In the genomic region with DNA sequence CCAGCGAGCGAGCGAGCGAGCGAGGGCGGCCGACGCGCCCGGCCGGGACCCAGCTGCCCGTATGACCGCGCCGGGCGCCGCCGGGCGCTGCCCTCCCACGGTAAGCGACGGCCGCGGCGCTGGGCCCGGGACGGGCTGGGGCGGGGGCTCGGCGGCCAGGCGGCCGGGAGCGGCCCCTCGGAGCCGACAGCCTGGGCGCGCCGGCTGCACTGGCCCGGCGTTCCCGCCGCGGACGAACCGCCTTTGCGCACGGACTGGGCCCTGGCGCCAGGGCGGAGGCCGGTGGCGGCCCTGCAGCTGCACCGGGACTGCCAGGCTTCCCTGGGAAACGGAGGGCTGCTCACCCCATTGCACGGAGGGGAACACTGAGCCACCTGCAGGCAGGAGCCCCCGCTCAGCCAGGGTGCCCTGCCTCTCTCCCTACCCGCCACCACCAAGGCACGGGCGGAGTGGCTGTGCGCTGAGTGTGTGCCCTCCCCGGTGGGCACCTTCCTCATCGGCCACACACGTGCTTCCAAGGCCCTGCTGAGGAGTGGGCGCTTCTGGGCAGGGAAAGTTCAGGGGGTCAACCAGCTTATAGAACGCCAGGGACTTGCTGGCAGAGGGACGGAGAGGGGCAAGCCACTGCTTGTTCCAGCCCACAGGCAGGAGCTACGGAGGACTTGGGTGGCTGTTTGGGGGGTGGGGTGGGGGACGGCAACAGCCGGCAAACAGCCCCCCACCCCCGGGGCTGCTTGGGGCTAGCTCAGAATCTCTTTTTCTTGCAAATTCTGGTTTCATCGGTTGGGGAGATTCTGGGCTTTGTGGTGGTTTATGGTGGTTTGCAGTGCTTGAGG, we compare ENCODE assay signal across 8 cellular contexts. TPM values are rescaled to one million over a fixed set of nuclear protein-coding genes. Genes with fewer than 3 reads are reported as not detected.
A peak's percentile ranks its signal among the peaks of the same experiment; 100 is the strongest.
DNase-seq lines count a peak whose midpoint lies in the region; ATAC-seq lines count a peak whose summit lies in the region.

No MANE protein-coding gene starts in this region.

- peak overlapping the region; percentile 92 for H3K27ac Mint-ChIP-seq in stimulated activated memory B cell treated with anti-CD40 and anti-IgM and Interleukin-4, amounts not matched to agents 10 μg/mL and 1 μg/mL and 100 μg/mL, for 72 hours

- no peaks in the 10 kb centered on the region; the same call in 1 of the 2 replicates for H3K4me1 ChIP-seq in ES-I3 (ENCODE audit: insufficient read depth, low read length)

- ATAC-seq in stimulated activated memory B cell treated with anti-CD40 and anti-IgM and Interleukin-4, amounts not matched to agents 10 μg/mL and 1 μg/mL and 100 μg/mL, for 72 hours = peak; percentile 31
- ATAC-seq in HG03280 (IDR thresholded peaks at IDR 0.05; ENCODE audit: unreplicated experiment) = no peak

- no peaks in the 10 kb centered on the region for H3K9me3 Mint-ChIP-seq in stimulated activated memory B cell treated with anti-CD40 and anti-IgM and Interleukin-4, amounts not matched to agents 10 μg/mL and 1 μg/mL and 100 μg/mL, for 72 hours

- H3K36me3 ChIP-seq in ES-I3 (ENCODE audit: insufficient read depth, low read length) = no peaks in the 10 kb centered on the region

- peak overlapping the region; percentile 40 for H3K27ac ChIP-seq in adipose tissue (ENCODE audit: low read depth, low read length)

- 2 to 8% (median 3%) methylated on average over 36 to 70 of the region's 70 CpGs for WGBS in adipose tissue, 3 donors

- H3K9me3 ChIP-seq in ES-I3 (ENCODE audit: control insufficient read depth, insufficient read depth, low read length) = no peaks in the 10 kb centered on the region

- H3K4me3 Mint-ChIP-seq in stimulated activated memory B cell treated with anti-CD40 and anti-IgM and Interleukin-4, amounts not matched to agents 10 μg/mL and 1 μg/mL and 100 μg/mL, for 72 hours = peak overlapping the region; percentile 82

- peak overlapping the region; percentile 70 for H3K9ac ChIP-seq in ES-I3 (ENCODE audit: low read depth, low read length)

- H3K27me3 Mint-ChIP-seq in stimulated activated memory B cell treated with anti-CD40 and anti-IgM and Interleukin-4, amounts not matched to agents 10 μg/mL and 1 μg/mL and 100 μg/mL, for 72 hours = peaks cover 10% of the 10 kb centered on the region

- no peak for DNase-seq in Jurkat, Clone E6-1 (ENCODE audit: low read depth, low spot score)
- peak; percentile 59 for DNase-seq in iPS-NIHi7 (ENCODE audit: extremely low spot score)
- no peak for DNase-seq in midbrain (lab: John Stamatoyannopoulos, UW)
- no peak for DNase-seq in NOMO-1 treated with dmso at 0.1 percent for 144 hours (lab: John Stamatoyannopoulos, UW; ENCODE audit: unreplicated experiment)

- peak overlapping the region; percentile 46 for H3K4me3 ChIP-seq in Jurkat, Clone E6-1 (ENCODE audit: low read length)

- H3K4me1 Mint-ChIP-seq in stimulated activated memory B cell treated with anti-CD40 and anti-IgM and Interleukin-4, amounts not matched to agents 10 μg/mL and 1 μg/mL and 100 μg/mL, for 72 hours = peaks cover 70% of the 10 kb centered on the region

- H3K36me3 Mint-ChIP-seq in stimulated activated memory B cell treated with anti-CD40 and anti-IgM and Interleukin-4, amounts not matched to agents 10 μg/mL and 1 μg/mL and 100 μg/mL, for 72 hours = peaks cover 39% of the 10 kb centered on the region

RNA-seq across cellular contexts. Expression of a gene that starts 0.5 kb away (rescaled TPM):
- 1.2 TPM for polyA plus RNA-seq in Jurkat, Clone E6-1 (2012; ENCODE audit: insufficient read depth, insufficient read length)
- 10 to 100 TPM; 10.6 to 82.1 (median 18.6) TPM for polyA plus RNA-seq in adipose tissue
